21 cellular contexts compared by ENCODE assay signal in the genomic region with DNA sequence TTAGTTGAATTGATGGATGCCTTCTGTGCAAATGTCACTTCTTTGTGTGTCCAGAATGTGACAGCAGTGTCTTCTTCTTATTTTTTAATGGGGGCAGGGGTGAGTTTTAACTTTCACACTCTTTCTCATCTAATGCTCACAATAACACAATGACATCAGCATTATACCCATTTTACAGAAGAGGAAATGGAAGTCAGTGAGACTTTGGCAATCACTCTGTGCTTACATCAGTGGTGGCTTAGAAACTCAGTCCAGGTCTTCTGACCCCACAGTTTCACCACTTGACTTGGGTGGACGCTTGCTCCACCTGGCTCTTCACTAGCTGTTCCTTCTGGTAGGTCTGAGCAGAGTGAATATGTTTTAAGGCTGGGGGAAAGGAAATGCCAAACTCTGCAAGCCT.
DNase-seq lines count a peak whose midpoint lies in the region; ATAC-seq and TF ChIP-seq lines count a peak whose summit lies in the region.
"Had no signal": no experiment of that assay in that cellular context is flagged by ENCODE, and none has a peak within 500 bp of the region (broad histone marks: within the 10 kb centered on the region; RNA-seq: fewer than 3 reads in every experiment).

No MANE protein-coding gene starts in this region.

- no peak overlapping the region for H3K4me3 Mint-ChIP-seq in activated CD4-positive, alpha-beta memory T cell treated with anti-CD3 and anti-CD28 coated beads, Interleukin-2, amount 10 ng/mL, durations not matched to agents 7 days and 5 days
- H3K4me3 Mint-ChIP-seq in activated CD4-positive, alpha-beta memory T cell treated with anti-CD3 and anti-CD28 coated beads for 36 hours: no peak overlapping the region
- peak overlapping the region in 2 of 8 donors; percentile 17 to 31 for H3K4me3 Mint-ChIP-seq in CD4-positive, alpha-beta memory T cell
- H3K4me3 Mint-ChIP-seq in natural killer cell: no peak overlapping the region

- no peaks in the 10 kb centered on the region for H3K27me3 ChIP-seq in CD4-positive, alpha-beta memory T cell (ENCODE audit: insufficient read depth, low read length)
- H3K27me3 ChIP-seq in esophagus squamous epithelium (no peaks in the 10 kb centered on the region), right lobe of liver (no peaks in the 10 kb centered on the region)
- H3K27me3 ChIP-seq: MG63 had no signal

- POLR2A ChIA-PET in activated CD4-positive, alpha-beta memory T cell treated with anti-CD3 and anti-CD28 coated beads, Interleukin-2, amount 10 ng/mL, durations not matched to agents 7 days and 5 days (lab: Charles Lee): no interaction called here
- POLR2A ChIA-PET in activated CD4-positive, alpha-beta memory T cell treated with anti-CD3 and anti-CD28 coated beads for 36 hours (lab: Charles Lee): no interaction called here
- POLR2A ChIA-PET in CD4-positive, alpha-beta memory T cell (lab: Charles Lee; ENCODE audit: partially characterized antibody): no interaction called here

- no peak for TF ChIP-seq CTCF in natural killer cell (IDR thresholded peaks at IDR 0.05)
- TF ChIP-seq CTCF in esophagus squamous epithelium (IDR thresholded peaks at IDR 0.05): no peak
- TF ChIP-seq CTCF in right lobe of liver (IDR thresholded peaks at IDR 0.05): no peak

- H3K9me3 Mint-ChIP-seq in activated CD4-positive, alpha-beta memory T cell treated with anti-CD3 and anti-CD28 coated beads, Interleukin-2, amount 10 ng/mL, durations not matched to agents 7 days and 5 days: peaks cover 13% of the 10 kb centered on the region
- no peaks in the 10 kb centered on the region for H3K9me3 Mint-ChIP-seq in activated CD4-positive, alpha-beta memory T cell treated with anti-CD3 and anti-CD28 coated beads for 36 hours
- peaks cover 0 to 9% (median 2%) of the 10 kb centered on the region in 8 donors for H3K9me3 Mint-ChIP-seq in CD4-positive, alpha-beta memory T cell
- peaks cover 3 to 4% of the 10 kb centered on the region in 2 donors for H3K9me3 Mint-ChIP-seq in natural killer cell

- WGBS in esophagus squamous epithelium, 2 donors: 88 to 90% methylated on average over 1 of the region's 1 CpG
- 67% methylated on average over 1 of the region's 1 CpG for WGBS in right lobe of liver (ENCODE audit: insufficient coverage, low coverage, low lambda C conversion rate, missing lambda C conversion rate)

- TF ChIP-seq POLR2A in esophagus squamous epithelium (IDR thresholded peaks at IDR 0.05) (no peak), right lobe of liver (IDR thresholded peaks at IDR 0.05) (no peak)

- peaks cover 84% of the 10 kb centered on the region for H3K36me3 Mint-ChIP-seq in activated CD4-positive, alpha-beta memory T cell treated with anti-CD3 and anti-CD28 coated beads, Interleukin-2, amount 10 ng/mL, durations not matched to agents 7 days and 5 days (ENCODE audit: low read depth)
- peaks cover 72% of the 10 kb centered on the region for H3K36me3 Mint-ChIP-seq in activated CD4-positive, alpha-beta memory T cell treated with anti-CD3 and anti-CD28 coated beads for 36 hours
- peaks cover 70 to 78% of the 10 kb centered on the region in 2 donors for H3K36me3 Mint-ChIP-seq in CD4-positive, alpha-beta memory T cell
- H3K36me3 Mint-ChIP-seq in natural killer cell: peaks cover 31% of the 10 kb centered on the region

- no peaks in the 10 kb centered on the region for H3K27me3 Mint-ChIP-seq in activated CD4-positive, alpha-beta memory T cell treated with anti-CD3 and anti-CD28 coated beads, Interleukin-2, amount 10 ng/mL, durations not matched to agents 7 days and 5 days
- H3K27me3 Mint-ChIP-seq in activated CD4-positive, alpha-beta memory T cell treated with anti-CD3 and anti-CD28 coated beads for 36 hours: no peaks in the 10 kb centered on the region
- H3K27me3 Mint-ChIP-seq in CD4-positive, alpha-beta memory T cell: no peaks in the 10 kb centered on the region
- no peaks in the 10 kb centered on the region for H3K27me3 Mint-ChIP-seq in natural killer cell (ENCODE audit: low read depth in 2 of 2)

- H3K27ac ChIP-seq in CD4-positive, alpha-beta memory T cell (ENCODE audit: low read depth, low read length): no peak overlapping the region
- H3K27ac ChIP-seq in esophagus squamous epithelium (no peak overlapping the region), right lobe of liver (no peak overlapping the region)
- H3K27ac ChIP-seq: RWPE1 had no signal

- peaks cover 57% of the 10 kb centered on the region for H3K36me3 ChIP-seq in CD4-positive, alpha-beta memory T cell (ENCODE audit: insufficient read depth, low read length)
- H3K36me3 ChIP-seq in esophagus squamous epithelium (no peaks in the 10 kb centered on the region), right lobe of liver (no peaks in the 10 kb centered on the region)
- H3K36me3 ChIP-seq: MG63 had no signal

- peak overlapping the region; percentile 5 for H3K27ac Mint-ChIP-seq in activated CD4-positive, alpha-beta memory T cell treated with anti-CD3 and anti-CD28 coated beads, Interleukin-2, amount 10 ng/mL, durations not matched to agents 7 days and 5 days
- H3K27ac Mint-ChIP-seq in activated CD4-positive, alpha-beta memory T cell treated with anti-CD3 and anti-CD28 coated beads for 36 hours: no peak overlapping the region
- peak overlapping the region in 4 of 7 donors; percentile 42 to 72 (median 65) for H3K27ac Mint-ChIP-seq in CD4-positive, alpha-beta memory T cell
- peak overlapping the region; percentile 12 to 71 for H3K27ac Mint-ChIP-seq in natural killer cell

- H3K4me1 Mint-ChIP-seq in activated CD4-positive, alpha-beta memory T cell treated with anti-CD3 and anti-CD28 coated beads, Interleukin-2, amount 10 ng/mL, durations not matched to agents 7 days and 5 days: peaks cover 17% of the 10 kb centered on the region
- peaks cover 17% of the 10 kb centered on the region for H3K4me1 Mint-ChIP-seq in activated CD4-positive, alpha-beta memory T cell treated with anti-CD3 and anti-CD28 coated beads for 36 hours (ENCODE audit: low read depth)
- peaks cover 18 to 33% (median 21%) of the 10 kb centered on the region in 4 donors for H3K4me1 Mint-ChIP-seq in CD4-positive, alpha-beta memory T cell
- H3K4me1 Mint-ChIP-seq in natural killer cell: peaks cover 13 to 32% of the 10 kb centered on the region in 2 donors

- no peak overlapping the region for H3K4me3 ChIP-seq in CD4-positive, alpha-beta memory T cell (ENCODE audit: low read length in 2 of 2)
- no peak overlapping the region for H3K4me3 ChIP-seq in esophagus squamous epithelium
- H3K4me3 ChIP-seq in right lobe of liver: no peak overlapping the region
- H3K4me3 ChIP-seq: K562, MG63 had no signal

- no peaks in the 10 kb centered on the region for H3K9me3 ChIP-seq in CD4-positive, alpha-beta memory T cell (ENCODE audit: control insufficient read depth in 1 of 2, low read length in 2 of 2)
- H3K9me3 ChIP-seq in esophagus squamous epithelium: no peaks in the 10 kb centered on the region
- no peaks in the 10 kb centered on the region for H3K9me3 ChIP-seq in right lobe of liver
- H3K9me3 ChIP-seq: MG63 had no signal

- CTCF ChIA-PET in activated CD4-positive, alpha-beta memory T cell treated with anti-CD3 and anti-CD28 coated beads, Interleukin-2, amount 10 ng/mL, durations not matched to agents 7 days and 5 days (lab: Charles Lee): no interaction called here
- CTCF ChIA-PET in activated CD4-positive, alpha-beta memory T cell treated with anti-CD3 and anti-CD28 coated beads for 36 hours (lab: Charles Lee): interaction anchor here (1.3 kb wide), 1 partner anchor 18 kb away, joined by 3 read pairs; no protein-coding TSS in a partner anchor
- CTCF ChIA-PET in CD4-positive, alpha-beta memory T cell (lab: Charles Lee; ENCODE audit: partially characterized antibody): interaction anchor here (1.0 to 2.8 kb wide), 2 partner anchors 10 to 211 kb away, joined by 4 to 13 read pairs; no protein-coding TSS in a partner anchor

- ATAC-seq in natural killer cell: peak in 1 of 3 donors; percentile 24
- ATAC-seq in right lobe of liver: no peak
- ATAC-seq: K562, Panc1 had no signal

- intact Hi-C loops in activated CD4-positive, alpha-beta memory T cell treated with anti-CD3 and anti-CD28 coated beads for 36 hours (cut with micrococcal nuclease): no loop called here
- intact Hi-C loops in CD4-positive, alpha-beta memory T cell (cut with micrococcal nuclease): no loop called here
- intact Hi-C loops in natural killer cell (cut with micrococcal nuclease) (no loop called here), esophagus squamous epithelium (cut with DNase I) (no loop called here), right lobe of liver (cut with DNase I) (no loop called here)

- no peaks in the 10 kb centered on the region for H3K4me1 ChIP-seq in CD4-positive, alpha-beta memory T cell (ENCODE audit: insufficient read depth, low read length)
- H3K4me1 ChIP-seq in esophagus squamous epithelium (no peaks in the 10 kb centered on the region), right lobe of liver (no peaks in the 10 kb centered on the region)

- no peak for DNase-seq in activated CD4-positive, alpha-beta memory T cell treated with anti-CD3 and anti-CD28 coated beads, Interleukin-2, amount 10 ng/mL, durations not matched to agents 7 days and 5 days
- DNase-seq in activated CD4-positive, alpha-beta memory T cell treated with anti-CD3 and anti-CD28 coated beads for 36 hours: no peak
- no peak for DNase-seq in CD4-positive, alpha-beta memory T cell
- peak; percentile 6 for DNase-seq in activated CD8-positive, alpha-beta memory T cell treated with anti-CD3 and anti-CD28 coated beads, Interleukin-2, amount 50 U/mL, for 48 hours
- no peak for DNase-seq in natural killer cell
- no peak for DNase-seq in esophagus squamous epithelium (lab: John Stamatoyannopoulos, UW)
- no peak for DNase-seq in right lobe of liver
- DNase-seq: DMS153, DND-41, HCEC 1CT, MG63, NCI-H1105 treated with DMSO at 0.1 percent for 48 hours, NCI-H146, NCI-H1930, NCI-H2107, NCI-H524 treated with DMSO at 0.1 percent for 48 hours, NCI-H774, SHP77 had no signal
